8 cellular contexts compared by ENCODE assay signal in genomic region chr11:6480299-6480914, GRCh38. TPM values are rescaled to one million over a fixed set of nuclear protein-coding genes. Genes with fewer than 3 reads are reported as not detected.
A peak's percentile ranks its signal among the peaks of the same experiment; 100 is the strongest.
DNase-seq lines count a peak whose midpoint lies in the region; ATAC-seq and TF ChIP-seq lines count a peak whose summit lies in the region.

No MANE protein-coding gene starts in this region.

- H3K4me1 ChIP-seq in heart right ventricle: peaks cover 7 to 36% (median 27%) of the 10 kb centered on the region in 9 donors
- H3K4me1 ChIP-seq in mononuclear cell (ENCODE audit: insufficient read depth, low read length): peaks cover 34% of the 10 kb centered on the region

- peak overlapping the region; percentile 4 to 94 (median 90) for H3K27ac ChIP-seq in heart right ventricle

- intact Hi-C loops in heart right ventricle (cut with DNase I) (loop anchor here in 3 of 10 donors (5.0 kb wide), 3 partner anchors 122 to 202 kb away; partner anchors contain the start of genes ILK (in 2 of the 3), RRP8 (in 2 of the 3) and MRPL17 (in 1 of the 3)), cardiac septum (cut with DNase I) (loop anchor here (5.0 kb wide), 2 partner anchors 122 to 202 kb away; partner anchors contain the start of genes ILK, MRPL17 and RRP8)

- TF ChIP-seq CTCF in heart right ventricle (IDR thresholded peaks at IDR 0.05): no peak
- TF ChIP-seq CTCF in cardiac fibroblast (IDR thresholded peaks at IDR 0.05; ENCODE audit: low read depth, low read length): no peak

- peaks cover 0 to 66% (median 38%) of the 10 kb centered on the region in 9 donors for H3K36me3 ChIP-seq in heart right ventricle

- DNase-seq in heart right ventricle (no peak), cardiac septum (ENCODE audit: low spot score) (no peak), cardiac fibroblast (ENCODE audit: low read depth in 2 of 2) (no peak), inferior parietal cortex (ENCODE audit: extremely low spot score) (no peak), DMS114 treated with DMSO at 0.1 percent for 48 hours (lab: John Stamatoyannopoulos, UW; ENCODE audit: unreplicated experiment) (no peak)

- ATAC-seq in heart right ventricle: no peak
- no peak for ATAC-seq in HG02852 (IDR thresholded peaks at IDR 0.05; ENCODE audit: unreplicated experiment)
- no peak for ATAC-seq in HG02938 (IDR thresholded peaks at IDR 0.05; ENCODE audit: unreplicated experiment)

- H3K4me3 ChIP-seq in heart right ventricle: peak overlapping the region; percentile 68 to 90 (median 80)
- H3K4me3 ChIP-seq in cardiac fibroblast (replicated peaks in 1 of 2; ENCODE audit: low read depth in 2 of 2, low read length in 2 of 2): peak overlapping the region; percentile 69 to 88
- peak overlapping the region; percentile 58 for H3K4me3 ChIP-seq in mononuclear cell (ENCODE audit: low read length)

- WGBS in heart right ventricle, 2 donors: 59 to 62% methylated on average over 9 of the region's 9 CpGs

- no peaks in the 10 kb centered on the region for H3K27me3 ChIP-seq in heart right ventricle
- H3K27me3 ChIP-seq in mononuclear cell (ENCODE audit: insufficient read depth, low read length): no peaks in the 10 kb centered on the region

- H3K9me3 ChIP-seq in heart right ventricle (no peaks in the 10 kb centered on the region), mononuclear cell (ENCODE audit: low read depth, low read length) (no peaks in the 10 kb centered on the region)

RNA-seq across cellular contexts. Expression of gene ARFIP2, which starts 0.7 kb away (rescaled TPM):
- total RNA-seq in heart right ventricle: 10 to 100 TPM; 12.4 to 23.0 (median 14.8) TPM
- 10 to 100 TPM; 16.2 to 36.8 TPM for polyA plus RNA-seq in heart right ventricle
- total RNA-seq in cardiac septum: 20.1 TPM
- total RNA-seq in mononuclear cell: 33.3 TPM

RNA-seq across cellular contexts. Expression of gene TIMM10B, which starts 0.9 kb away (rescaled TPM):
- total RNA-seq in heart right ventricle (10 to 100 TPM; 13.8 to 21.6 (median 17.5) TPM), cardiac septum (21.7 TPM), mononuclear cell (70.2 TPM)
- 10 to 100 TPM; 10.0 to 16.3 TPM for polyA plus RNA-seq in heart right ventricle

RNA-seq across cellular contexts. Expression of gene TRIM3, which starts 6.7 kb away (rescaled TPM):
- total RNA-seq in heart right ventricle (10 to 100 TPM in 3 of 10 donors, 1 to 10 TPM in 7; 6.3 to 12.7 (median 8.7) TPM), cardiac septum (11.7 TPM), mononuclear cell (12.1 TPM)
- 10 to 100 TPM; 14.5 to 14.6 TPM for polyA plus RNA-seq in heart right ventricle

RNA-seq across cellular contexts. Expression of gene DNHD1, which starts 16.7 kb away (rescaled TPM):
- total RNA-seq in heart right ventricle (1 to 10 TPM; 3.4 to 7.8 (median 6.5) TPM), cardiac septum (8.2 TPM), mononuclear cell (18.3 TPM)
- polyA plus RNA-seq in heart right ventricle: 10 to 100 TPM in 1 of 2 donors, 1 to 10 TPM in 1; 1.7 to 13.8 TPM

RNA-seq across cellular contexts. Expression of gene HPX, which starts 39.6 kb away (rescaled TPM):
- total RNA-seq in heart right ventricle: under 1 TPM in 5 of 10 donors, not detected in 5; 0.33 to 0.55 (median 0.40) TPM
- polyA plus RNA-seq in heart right ventricle: under 1 TPM; 0.22 to 0.73 TPM
- 0.27 TPM for total RNA-seq in cardiac septum
- 0.31 TPM for total RNA-seq in mononuclear cell
